In genomic region chr2:233566141-233566956, GRCh38 we compare ENCODE assay signal across 8 cellular contexts. TPM values are rescaled to one million over a fixed set of nuclear protein-coding genes. Genes with fewer than 3 reads are reported as not detected.
DNase-seq lines count a peak whose midpoint lies in the region; ATAC-seq and TF ChIP-seq lines count a peak whose summit lies in the region.

TSS of gene USP40 (minus strand) at chr2:233566782. CDS start at chr2:233565554, 1,228 bp downstream.

- 1% methylated on average over 24 to 51 of the region's 51 CpGs for WGBS in upper lobe of left lung, 2 donors

- peak within 1 kb of the TSS; percentile 59 to 95 (median 91) for H3K4me3 ChIP-seq in upper lobe of left lung

- ATAC-seq in HG02571 (IDR thresholded peaks at IDR 0.05; ENCODE audit: unreplicated experiment) (peak; percentile 75), left ventricle myocardium superior (peak; percentile 100), upper lobe of left lung (ENCODE audit: low FRiP score in 2 of 2) (peak; percentile 98 to 99)

- peak within 1 kb of the TSS; percentile 90 for H3K9ac ChIP-seq in ES-I3 (ENCODE audit: low read depth, low read length)

- H3K36me3 ChIP-seq in ES-I3 (ENCODE audit: insufficient read depth, low read length) (no peaks in the 10 kb centered on the region), upper lobe of left lung (no peaks in the 10 kb centered on the region)

- peak in 3 of 4 donors; percentile 45 to 90 (median 85) for TF ChIP-seq POLR2A in upper lobe of left lung (IDR thresholded peaks at IDR 0.05)

- no peak for TF ChIP-seq EP300 in upper lobe of left lung (IDR thresholded peaks at IDR 0.05)

- H3K27ac ChIP-seq in angular gyrus (ENCODE audit: low read depth, low read length) = peak within 1 kb of the TSS; percentile 84
- peak within 1 kb of the TSS; percentile 93 to 97 (median 96) for H3K27ac ChIP-seq in upper lobe of left lung

- H3K4me1 ChIP-seq in ES-I3 (ENCODE audit: insufficient read depth, low read length) = no peaks in the 10 kb centered on the region
- peaks cover 6 to 23% (median 10%) of the 10 kb centered on the region in 4 donors for H3K4me1 ChIP-seq in upper lobe of left lung

- TF ChIP-seq CTCF in upper lobe of left lung (IDR thresholded peaks at IDR 0.05) = no peak

- intact Hi-C loops in left ventricle myocardium superior (cut with micrococcal nuclease) = no loop called here
- intact Hi-C loops in posterior vena cava (cut with DNase I) = no loop called here

- no peaks in the 10 kb centered on the region for H3K9me3 ChIP-seq in ES-I3 (ENCODE audit: control insufficient read depth, insufficient read depth, low read length)
- H3K9me3 ChIP-seq in upper lobe of left lung = no peaks in the 10 kb centered on the region

- no peaks in the 10 kb centered on the region for H3K27me3 ChIP-seq in upper lobe of left lung

- DNase-seq in NCI-H128 (lab: John Stamatoyannopoulos, UW; ENCODE audit: unreplicated experiment) (peak; percentile 59), T-helper 2 cell (peak; percentile 15 to 72 (median 36)), left ventricle myocardium superior (peak; percentile 92), posterior vena cava (ENCODE audit: low spot score) (peak; percentile 96), upper lobe of left lung (peak; percentile 93 to 95)

RNA-seq across cellular contexts. Expression of gene USP40, which starts in this region (rescaled TPM):
- total RNA-seq in left ventricle myocardium superior (21.8 TPM), posterior vena cava (10 to 100 TPM; 25.9 to 31.9 TPM), upper lobe of left lung (10 to 100 TPM; 34.4 to 75.4 (median 50.4) TPM)

Comparison
In these comparisons a context has a peak if more than half of its experiments do, and no peak if none do; other contexts are left out.
1. Peak in every context shown above with its lines: DNase-seq, ATAC-seq, H3K4me3 ChIP-seq and H3K27ac ChIP-seq.
2. DNase-seq: peak in every context shown above with its lines; median percentile 96 in posterior vena cava; 94 in upper lobe of left lung; 92 in left ventricle myocardium superior; 59 in NCI-H128; 36 in T-helper 2 cell.